Comparison of ENCODE assay signal across 8 cellular contexts in the genomic region with DNA sequence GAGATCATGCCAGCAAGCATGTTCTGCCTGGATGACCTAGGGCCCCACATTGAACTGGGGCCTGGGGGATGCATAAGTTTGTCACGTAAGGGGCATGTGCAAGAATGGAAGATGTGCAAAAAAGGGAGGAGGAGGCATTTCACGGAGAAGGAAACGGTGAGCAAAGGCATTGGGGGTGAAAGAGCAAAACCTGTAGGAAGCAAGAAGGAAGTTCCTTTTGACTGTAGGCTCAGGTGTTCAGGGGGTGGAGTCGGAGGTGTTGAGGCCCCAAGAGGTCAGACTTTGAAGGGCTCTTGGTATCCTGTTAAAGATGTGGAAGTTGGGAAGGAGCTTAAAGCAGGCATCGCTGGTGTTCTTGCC. TPM values are rescaled to one million over a fixed set of nuclear protein-coding genes. Genes with fewer than 3 reads are reported as not detected.
DNase-seq lines count a peak whose midpoint lies in the region; ATAC-seq and TF ChIP-seq lines count a peak whose summit lies in the region.

No MANE protein-coding gene starts in this region.

- H4K20me1 ChIP-seq in neural cell (ENCODE audit: insufficient read depth): no peaks in the 10 kb centered on the region

- DNase-seq in activated CD8-positive, alpha-beta memory T cell treated with anti-CD3 and anti-CD28 coated beads, Interleukin-2, amount 10 ng/mL, durations not matched to agents 7 days and 5 days: no peak
- no peak for DNase-seq in activated CD8-positive, alpha-beta memory T cell treated with anti-CD3 and anti-CD28 coated beads, Interleukin-2, amount 50 U/mL, for 4 hours
- DNase-seq in LNCaP clone FGC (ENCODE audit: low read depth) (no peak), NCI-H2107 treated with DMSO at 0.1 percent for 48 hours (lab: John Stamatoyannopoulos, UW; ENCODE audit: unreplicated experiment) (no peak), SIG-M5 (lab: John Stamatoyannopoulos, UW) (no peak), NCI-H526 treated with DMSO at 0.1 percent for 48 hours (lab: John Stamatoyannopoulos, UW) (no peak)

- no peaks in the 10 kb centered on the region for H3K9me2 ChIP-seq in neural cell (ENCODE audit: insufficient read depth, low read length)

- peaks cover 5% of the 10 kb centered on the region for H3K27me3 Mint-ChIP-seq in activated CD8-positive, alpha-beta memory T cell treated with anti-CD3 and anti-CD28 coated beads, Interleukin-2, amount 10 ng/mL, durations not matched to agents 7 days and 5 days
- no peaks in the 10 kb centered on the region for H3K27me3 Mint-ChIP-seq in dendritic cell treated with granulocyte-macrophage colony-stimulating factor and Interleukin-4, amounts not matched to agents 40 ng/mL and 50 ng/mL, for 4 days

- intact Hi-C loops in dendritic cell treated with granulocyte-macrophage colony-stimulating factor and Interleukin-4, amounts not matched to agents 40 ng/mL and 50 ng/mL, for 4 days (cut with micrococcal nuclease): no loop called here

- peaks cover 38% of the 10 kb centered on the region for H3K79me2 ChIP-seq in neural cell (replicated peaks; ENCODE audit: insufficient read depth, low read length)

- no peaks in the 10 kb centered on the region for H3F3A ChIP-seq in neural cell (ENCODE audit: insufficient read depth, low read length, poor library complexity, severe bottlenecking)

- H3K4me2 ChIP-seq in neural cell (ENCODE audit: low read length): peak overlapping the region; percentile 100

- peak overlapping the region; percentile 92 for H3K27ac ChIP-seq in neural cell (ENCODE audit: low read length)

- H3K9me3 ChIP-seq in neural cell (ENCODE audit: low read length): no peaks in the 10 kb centered on the region

- TF ChIP-seq RAD21 in neural cell (conservative IDR thresholded peaks at IDR 0.05): no peak

- H3K4me1 Mint-ChIP-seq in activated CD8-positive, alpha-beta memory T cell treated with anti-CD3 and anti-CD28 coated beads, Interleukin-2, amount 10 ng/mL, durations not matched to agents 7 days and 5 days: peaks cover 30% of the 10 kb centered on the region
- peaks cover 85% of the 10 kb centered on the region for H3K4me1 Mint-ChIP-seq in dendritic cell treated with granulocyte-macrophage colony-stimulating factor and Interleukin-4, amounts not matched to agents 40 ng/mL and 50 ng/mL, for 4 days (ENCODE audit: low read depth)

- H3K4me3 ChIP-seq in LNCaP clone FGC (ENCODE audit: low read depth, low read length): peak overlapping the region; percentile 59
- peak overlapping the region; percentile 92 for H3K4me3 ChIP-seq in neural cell (ENCODE audit: low read length)

- no peaks in the 10 kb centered on the region for H3K27me3 ChIP-seq in neural cell (ENCODE audit: insufficient read depth, low read depth, low read length)

- peak overlapping the region; percentile 79 for H3K4me3 Mint-ChIP-seq in activated CD8-positive, alpha-beta memory T cell treated with anti-CD3 and anti-CD28 coated beads, Interleukin-2, amount 10 ng/mL, durations not matched to agents 7 days and 5 days
- peak overlapping the region; percentile 93 for H3K4me3 Mint-ChIP-seq in dendritic cell treated with granulocyte-macrophage colony-stimulating factor and Interleukin-4, amounts not matched to agents 40 ng/mL and 50 ng/mL, for 4 days

- peak overlapping the region; percentile 92 for H3K9ac ChIP-seq in neural cell (ENCODE audit: low read length)

- peaks cover 2% of the 10 kb centered on the region for H3K36me3 Mint-ChIP-seq in activated CD8-positive, alpha-beta memory T cell treated with anti-CD3 and anti-CD28 coated beads, Interleukin-2, amount 10 ng/mL, durations not matched to agents 7 days and 5 days
- peaks cover 5% of the 10 kb centered on the region for H3K36me3 Mint-ChIP-seq in dendritic cell treated with granulocyte-macrophage colony-stimulating factor and Interleukin-4, amounts not matched to agents 40 ng/mL and 50 ng/mL, for 4 days (ENCODE audit: low read depth)

- no peak for TF ChIP-seq CTCF in LNCaP clone FGC (IDR thresholded peaks at IDR 0.05; ENCODE audit: control insufficient read depth, extremely low read depth, insufficient read depth)
- no peak for TF ChIP-seq CTCF in neural cell (IDR thresholded peaks at IDR 0.05; ENCODE audit: poor library complexity, severe bottlenecking)

- no peak for TF ChIP-seq EP300 in neural cell (conservative IDR thresholded peaks at IDR 0.05; ENCODE audit: poor library complexity, severe bottlenecking)

- CTCF ChIA-PET in activated CD8-positive, alpha-beta memory T cell treated with anti-CD3 and anti-CD28 coated beads, Interleukin-2, amount 10 ng/mL, durations not matched to agents 7 days and 5 days (lab: Charles Lee): interaction anchor here (0.6 to 2.1 kb wide), 3 partner anchors 34 to 164 kb away, joined by 4 to 10 read pairs (median 4); no protein-coding TSS in a partner anchor

- peaks cover 4% of the 10 kb centered on the region for H3K36me3 ChIP-seq in neural cell (ENCODE audit: insufficient read depth, low read length)

- H3K9me3 Mint-ChIP-seq in activated CD8-positive, alpha-beta memory T cell treated with anti-CD3 and anti-CD28 coated beads, Interleukin-2, amount 10 ng/mL, durations not matched to agents 7 days and 5 days (ENCODE audit: low read depth): no peaks in the 10 kb centered on the region
- no peaks in the 10 kb centered on the region for H3K9me3 Mint-ChIP-seq in dendritic cell treated with granulocyte-macrophage colony-stimulating factor and Interleukin-4, amounts not matched to agents 40 ng/mL and 50 ng/mL, for 4 days

- H2AFZ ChIP-seq in neural cell (ENCODE audit: low read depth, low read length): peak overlapping the region; percentile 91

- peak overlapping the region; percentile 91 for H3K27ac Mint-ChIP-seq in activated CD8-positive, alpha-beta memory T cell treated with anti-CD3 and anti-CD28 coated beads, Interleukin-2, amount 10 ng/mL, durations not matched to agents 7 days and 5 days
- H3K27ac Mint-ChIP-seq in dendritic cell treated with granulocyte-macrophage colony-stimulating factor and Interleukin-4, amounts not matched to agents 40 ng/mL and 50 ng/mL, for 4 days: peak overlapping the region; percentile 83

- no peak for ATAC-seq in activated CD8-positive, alpha-beta memory T cell treated with anti-CD3 and anti-CD28 coated beads, Interleukin-2, amount 10 ng/mL, durations not matched to agents 7 days and 5 days

TF ChIP-seq in neural cell, 6 proteins besides CTCF, POLR2A, EP300 and RAD21:
- TF ChIP-seq EZH2 (IDR thresholded peaks at IDR 0.05; ENCODE audit: borderline replicate concordance, insufficient read depth, low read length, poor library complexity, severe bottlenecking): no peak
- TF ChIP-seq, protein P1, sequence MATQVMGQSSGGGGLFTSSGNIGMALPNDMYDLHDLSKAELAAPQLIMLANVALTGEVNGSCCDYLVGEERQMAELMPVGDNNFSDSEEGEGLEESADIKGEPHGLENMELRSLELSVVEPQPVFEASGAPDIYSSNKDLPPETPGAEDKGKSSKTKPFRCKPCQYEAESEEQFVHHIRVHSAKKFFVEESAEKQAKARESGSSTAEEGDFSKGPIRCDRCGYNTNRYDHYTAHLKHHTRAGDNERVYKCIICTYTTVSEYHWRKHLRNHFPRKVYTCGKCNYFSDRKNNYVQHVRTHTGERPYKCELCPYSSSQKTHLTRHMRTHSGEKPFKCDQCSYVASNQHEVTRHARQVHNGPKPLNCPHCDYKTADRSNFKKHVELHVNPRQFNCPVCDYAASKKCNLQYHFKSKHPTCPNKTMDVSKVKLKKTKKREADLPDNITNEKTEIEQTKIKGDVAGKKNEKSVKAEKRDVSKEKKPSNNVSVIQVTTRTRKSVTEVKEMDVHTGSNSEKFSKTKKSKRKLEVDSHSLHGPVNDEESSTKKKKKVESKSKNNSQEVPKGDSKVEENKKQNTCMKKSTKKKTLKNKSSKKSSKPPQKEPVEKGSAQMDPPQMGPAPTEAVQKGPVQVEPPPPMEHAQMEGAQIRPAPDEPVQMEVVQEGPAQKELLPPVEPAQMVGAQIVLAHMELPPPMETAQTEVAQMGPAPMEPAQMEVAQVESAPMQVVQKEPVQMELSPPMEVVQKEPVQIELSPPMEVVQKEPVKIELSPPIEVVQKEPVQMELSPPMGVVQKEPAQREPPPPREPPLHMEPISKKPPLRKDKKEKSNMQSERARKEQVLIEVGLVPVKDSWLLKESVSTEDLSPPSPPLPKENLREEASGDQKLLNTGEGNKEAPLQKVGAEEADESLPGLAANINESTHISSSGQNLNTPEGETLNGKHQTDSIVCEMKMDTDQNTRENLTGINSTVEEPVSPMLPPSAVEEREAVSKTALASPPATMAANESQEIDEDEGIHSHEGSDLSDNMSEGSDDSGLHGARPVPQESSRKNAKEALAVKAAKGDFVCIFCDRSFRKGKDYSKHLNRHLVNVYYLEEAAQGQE (IDR thresholded peaks at IDR 0.05; ENCODE audit: borderline replicate concordance): no peak
- TF ChIP-seq POLR2AphosphoS5 (IDR thresholded peaks at IDR 0.05): no peak
- no peak for TF ChIP-seq MXI1 (conservative IDR thresholded peaks at IDR 0.05; ENCODE audit: poor library complexity, severe bottlenecking)
- TF ChIP-seq TAF1 (IDR thresholded peaks at IDR 0.05; ENCODE audit: low read depth): no peak
- TF ChIP-seq SMC3 (conservative IDR thresholded peaks at IDR 0.05; ENCODE audit: poor library complexity): no peak

RNA-seq across cellular contexts. Expression of gene SCARB2, which starts 0.6 kb away (rescaled TPM):
- 10 to 100 TPM in 1 of 2 experiments, 1 to 10 TPM in 1; 8.9 to 15.6 TPM for total RNA-seq in activated CD8-positive, alpha-beta memory T cell treated with anti-CD3 and anti-CD28 coated beads, Interleukin-2, amount 10 ng/mL, durations not matched to agents 7 days and 5 days
- polyA plus RNA-seq in neural cell: 235 and 256 TPM in 2 replicates
- 321 and 369 TPM in 2 replicates for polyA minus RNA-seq in neural cell

RNA-seq across cellular contexts. Expression of gene FAM47E, which starts 37.3 kb away (rescaled TPM):
- total RNA-seq in activated CD8-positive, alpha-beta memory T cell treated with anti-CD3 and anti-CD28 coated beads, Interleukin-2, amount 10 ng/mL, durations not matched to agents 7 days and 5 days: under 1 TPM in 1 of 2 experiments, not detected in 1; 0.18 TPM
- polyA plus RNA-seq in neural cell: 2.9 and 3.7 TPM in 2 replicates
- polyA minus RNA-seq in neural cell: 2.7 and 4.1 TPM in 2 replicates
